In genomic region chr1:239854956-239855355, GRCh38 we compare ENCODE assay signal across 2 cellular contexts.
TF ChIP-seq lines count a peak whose summit lies in the region.

No MANE protein-coding gene starts in this region.

TF ChIP-seq in HepG2, 621 proteins besides CTCF, POLR2A, EP300 and RAD21 (continued from another document):
- TF ChIP-seq ZBTB10 (CRISPR knock-in tag; IDR thresholded peaks at IDR 0.05; ENCODE audit: borderline replicate concordance) = no peak
- TF ChIP-seq ZNF34 (CRISPR knock-in tag; IDR thresholded peaks at IDR 0.05; ENCODE audit: borderline replicate concordance) = no peak
- TF ChIP-seq HMGXB4 (CRISPR knock-in tag; IDR thresholded peaks at IDR 0.05; ENCODE audit: borderline replicate concordance in 1 of 2, low read depth in 1 of 2) = no peak
- TF ChIP-seq MAFF (IDR thresholded peaks at IDR 0.05; ENCODE audit: low read depth, low read length) = peak; percentile 51
- TF ChIP-seq MAFK (conservative IDR thresholded peaks at IDR 0.05 in 1 of 2, IDR thresholded peaks at IDR 0.05 in 1 of 2; ENCODE audit: low read length in 2 of 2) = peak; percentile 33 to 69; a peak in 3 of 4 replicates
- TF ChIP-seq PPARG (CRISPR knock-in tag; conservative IDR thresholded peaks at IDR 0.05) = no peak
- TF ChIP-seq CEBPB (IDR thresholded peaks at IDR 0.05; ENCODE audit: borderline replicate concordance, low read depth, low read length) = no peak
- no peak for TF ChIP-seq ZNF580 (CRISPR knock-in tag; IDR thresholded peaks at IDR 0.05; ENCODE audit: borderline replicate concordance, low read depth)
- no peak for TF ChIP-seq MEF2D (CRISPR knock-in tag; IDR thresholded peaks at IDR 0.05)
TF ChIP-seq in HepG2: peak in this region for 2.

TF ChIP-seq in IMR-90, 13 proteins besides CTCF, POLR2A, EP300 and RAD21 (continued from another document):
- no peak for TF ChIP-seq ELK1 (IDR thresholded peaks at IDR 0.05; ENCODE audit: borderline replicate concordance, low read depth, low read length)
- no peak for TF ChIP-seq MAZ (IDR thresholded peaks at IDR 0.05; ENCODE audit: borderline replicate concordance, low read depth, low read length)
- no peak for TF ChIP-seq BHLHE40 (IDR thresholded peaks at IDR 0.05; ENCODE audit: low read depth, low read length)
